8 cellular contexts compared by ENCODE assay signal in genomic region chr11:123103326-123103980, GRCh38. TPM values are rescaled to one million over a fixed set of nuclear protein-coding genes. Genes with fewer than 3 reads are reported as not detected.
DNase-seq lines count a peak whose midpoint lies in the region; ATAC-seq and TF ChIP-seq lines count a peak whose summit lies in the region.

No MANE protein-coding gene starts in this region.

- peaks cover 6% of the 10 kb centered on the region for H3K36me3 ChIP-seq in BJ (ENCODE audit: control insufficient read depth, insufficient read depth, low read length)

- POLR2A ChIA-PET in BJ (lab: Charles Lee): interaction anchor here (0.7 kb wide), 1 partner anchor 40 kb away, joined by 20 read pairs; no protein-coding TSS in a partner anchor
- POLR2A ChIA-PET in activated CD4-positive, alpha-beta T cell treated with anti-CD3 and anti-CD28 coated beads, Interleukin-2, amount 10 ng/mL, durations not matched to agents 7 days and 5 days (lab: Charles Lee): interaction anchor here (1.0 kb wide), 1 partner anchor 40 kb away, joined by 4 read pairs; no protein-coding TSS in a partner anchor

- DNase-seq in BJ (ENCODE audit: low read depth) (peak; percentile 46), NCI-H2196 treated with DMSO at 0.1 percent for 48 hours (lab: John Stamatoyannopoulos, UW; ENCODE audit: unreplicated experiment) (peak; percentile 64), erythroblast (lab: John Stamatoyannopoulos, UW) (peak; percentile 9 to 32), mucosa of gallbladder (ENCODE audit: low spot score) (peak; percentile 42)
- peak; percentile 54 for DNase-seq in activated CD4-positive, alpha-beta T cell treated with anti-CD3 and anti-CD28 coated beads, Interleukin-2, amount 10 ng/mL, durations not matched to agents 7 days and 5 days

- ATAC-seq in GM18867 (IDR thresholded peaks at IDR 0.05; ENCODE audit: unreplicated experiment) (peak; percentile 57), HG02610 (IDR thresholded peaks at IDR 0.05; ENCODE audit: unreplicated experiment) (no peak), HG02870 (IDR thresholded peaks at IDR 0.05; ENCODE audit: unreplicated experiment) (no peak)

- no peak overlapping the region for H3K4me3 Mint-ChIP-seq in activated CD4-positive, alpha-beta T cell treated with anti-CD3 and anti-CD28 coated beads, Interleukin-2, amount 10 ng/mL, durations not matched to agents 7 days and 5 days

- peaks cover 34% of the 10 kb centered on the region for H3K4me1 Mint-ChIP-seq in activated CD4-positive, alpha-beta T cell treated with anti-CD3 and anti-CD28 coated beads, Interleukin-2, amount 10 ng/mL, durations not matched to agents 7 days and 5 days

- H3K27me3 Mint-ChIP-seq in activated CD4-positive, alpha-beta T cell treated with anti-CD3 and anti-CD28 coated beads, Interleukin-2, amount 10 ng/mL, durations not matched to agents 7 days and 5 days: peaks cover 9% of the 10 kb centered on the region

- H3K27ac Mint-ChIP-seq in activated CD4-positive, alpha-beta T cell treated with anti-CD3 and anti-CD28 coated beads, Interleukin-2, amount 10 ng/mL, durations not matched to agents 7 days and 5 days: no peak overlapping the region

- H3K36me3 Mint-ChIP-seq in activated CD4-positive, alpha-beta T cell treated with anti-CD3 and anti-CD28 coated beads, Interleukin-2, amount 10 ng/mL, durations not matched to agents 7 days and 5 days (ENCODE audit: low read depth): peaks cover 2% of the 10 kb centered on the region

- H3K4me3 ChIP-seq in BJ (ENCODE audit: low read depth, low read length): no peak overlapping the region

- no peaks in the 10 kb centered on the region for H3K9me3 Mint-ChIP-seq in activated CD4-positive, alpha-beta T cell treated with anti-CD3 and anti-CD28 coated beads, Interleukin-2, amount 10 ng/mL, durations not matched to agents 7 days and 5 days

- no peak for TF ChIP-seq POLR2A in erythroblast (IDR thresholded peaks at IDR 0.05; ENCODE audit: low read length)

- H3K27me3 ChIP-seq in BJ (ENCODE audit: control insufficient read depth, insufficient read depth, low read length): no peaks in the 10 kb centered on the region

- CTCF ChIA-PET in BJ (lab: Yijun Ruan, JAX): interaction anchor here (0.7 to 3.6 kb wide), 18 partner anchors 8 to 303 kb away, joined by 3 to 38 read pairs (median 4); no protein-coding TSS in a partner anchor
- CTCF ChIA-PET in activated CD4-positive, alpha-beta T cell treated with anti-CD3 and anti-CD28 coated beads, Interleukin-2, amount 10 ng/mL, durations not matched to agents 7 days and 5 days (lab: Charles Lee): interaction anchor here (0.7 to 5.9 kb wide), 22 partner anchors 8 to 375 kb away, joined by 3 to 36 read pairs (median 4); no protein-coding TSS in a partner anchor

- peak; percentile 66 for TF ChIP-seq CTCF in BJ (IDR thresholded peaks at IDR 0.05; ENCODE audit: insufficient read depth, low read depth, low read length)

RNA-seq across cellular contexts. Expression of gene HSPA8, which starts 41.5 kb away (rescaled TPM):
- 2,832 and 2,841 TPM in 2 replicates for polyA plus RNA-seq in BJ (2011; rRNA removed)
- 1,125 and 1,657 TPM in 2 replicates for polyA minus RNA-seq in BJ (2011; rRNA and poly(A)+ RNA removed)
- 1,000 to 10,000 TPM; 2,083 to 2,541 TPM for total RNA-seq in activated CD4-positive, alpha-beta T cell treated with anti-CD3 and anti-CD28 coated beads, Interleukin-2, amount 10 ng/mL, durations not matched to agents 7 days and 5 days
- total RNA-seq in mucosa of gallbladder: 923 TPM
